In the genomic region with DNA sequence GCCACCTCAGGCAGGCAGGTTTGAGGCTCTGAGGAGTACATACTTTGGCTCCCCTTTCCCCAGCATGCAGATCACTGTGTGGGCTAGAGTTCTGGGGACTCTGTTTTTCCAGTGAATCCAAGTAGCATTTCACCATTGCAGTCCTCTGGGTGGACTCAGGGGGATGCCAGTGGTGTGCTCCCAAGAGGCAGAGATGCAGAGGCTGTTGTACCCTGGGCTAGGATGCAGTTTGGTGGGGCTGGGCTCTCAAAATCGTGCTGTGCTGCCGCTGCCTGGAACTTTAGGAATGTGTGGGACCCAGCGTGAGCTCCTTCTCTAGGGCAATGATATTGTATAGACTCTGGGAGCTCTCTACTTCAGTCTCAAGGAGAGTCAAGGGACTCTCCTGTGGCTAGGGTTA, we compare ENCODE assay signal across 25 cellular contexts.
"Had no signal": no experiment of that assay in that cellular context is flagged by ENCODE, and none has a peak within 500 bp of the region (broad histone marks: within the 10 kb centered on the region; RNA-seq: fewer than 3 reads in every experiment).

No MANE protein-coding gene starts in this region.

- H3K4me3 Mint-ChIP-seq: activated CD4-positive, alpha-beta memory T cell treated with anti-CD3 and anti-CD28 coated beads, Interleukin-2, amount 10 ng/mL, durations not matched to agents 7 days and 5 days; activated CD4-positive, alpha-beta T cell treated with anti-CD3 and anti-CD28 coated beads, Interleukin-2, amount 10 ng/mL, durations not matched to agents 7 days and 5 days; activated T-cell treated with anti-CD3 and anti-CD28 coated beads, Interleukin-2, amount 50 U/mL, for 4 hours; activated T-helper 17 cell treated with anti-CD3 and anti-CD28 coated beads, Interleukin-2, amount 50 U/mL, for 72 hours; effector memory CD8-positive, alpha-beta T cell; mesothelial cell of epicardium; naive B cell; neural crest cell; stimulated activated naive CD8-positive, alpha-beta T cell treated with anti-CD3 and anti-CD28 coated beads, Interleukin-15, Interleukin-2, amounts not matched to agents 100 ng/mL and 50 ng/mL, for 24 hours; type B pancreatic cell had no signal

- H3K4me3 ChIP-seq: gastroesophageal sphincter, spleen, uterus had no signal

- H3K4me1 Mint-ChIP-seq: activated CD4-positive, alpha-beta memory T cell treated with anti-CD3 and anti-CD28 coated beads, Interleukin-2, amount 10 ng/mL, durations not matched to agents 7 days and 5 days; activated CD4-positive, alpha-beta T cell treated with anti-CD3 and anti-CD28 coated beads, Interleukin-2, amount 10 ng/mL, durations not matched to agents 7 days and 5 days; activated T-helper 17 cell treated with anti-CD3 and anti-CD28 coated beads, Interleukin-2, amount 50 U/mL, for 72 hours; mesothelial cell of epicardium; neural crest cell had no signal

- H3K4me1 ChIP-seq: gastroesophageal sphincter, spleen, uterus had no signal

- H3K36me3 Mint-ChIP-seq: naive B cell, type B pancreatic cell had no signal

- H3K9me3 ChIP-seq: spleen, uterus had no signal

- H3K9me3 Mint-ChIP-seq: activated CD4-positive, alpha-beta memory T cell treated with anti-CD3 and anti-CD28 coated beads, Interleukin-2, amount 10 ng/mL, durations not matched to agents 7 days and 5 days; activated CD4-positive, alpha-beta T cell treated with anti-CD3 and anti-CD28 coated beads, Interleukin-2, amount 10 ng/mL, durations not matched to agents 7 days and 5 days; activated T-helper 17 cell treated with anti-CD3 and anti-CD28 coated beads, Interleukin-2, amount 50 U/mL, for 72 hours; effector memory CD8-positive, alpha-beta T cell; type B pancreatic cell had no signal

- H3K27ac Mint-ChIP-seq: activated CD4-positive, alpha-beta memory T cell treated with anti-CD3 and anti-CD28 coated beads, Interleukin-2, amount 10 ng/mL, durations not matched to agents 7 days and 5 days; activated CD4-positive, alpha-beta T cell treated with anti-CD3 and anti-CD28 coated beads, Interleukin-2, amount 10 ng/mL, durations not matched to agents 7 days and 5 days; activated T-helper 17 cell treated with anti-CD3 and anti-CD28 coated beads, Interleukin-2, amount 50 U/mL, for 72 hours; effector memory CD8-positive, alpha-beta T cell; mesothelial cell of epicardium; naive B cell; stimulated activated naive CD8-positive, alpha-beta T cell treated with anti-CD3 and anti-CD28 coated beads, Interleukin-15, Interleukin-2, amounts not matched to agents 100 ng/mL and 50 ng/mL, for 24 hours; type B pancreatic cell had no signal

- H3K36me3 ChIP-seq: gastroesophageal sphincter, spleen, uterus had no signal

- H3K27ac ChIP-seq: gastroesophageal sphincter, spleen, uterus had no signal

- H3K27me3 ChIP-seq: gastroesophageal sphincter, spleen, uterus had no signal

- H3K27me3 Mint-ChIP-seq: naive B cell had no signal

- ATAC-seq: activated T-cell treated with anti-CD3 and anti-CD28 coated beads, Interleukin-2, amount 50 U/mL, for 4 hours; activated T-helper 17 cell treated with anti-CD3 and anti-CD28 coated beads, Interleukin-2, amount 50 U/mL, for 72 hours; effector memory CD8-positive, alpha-beta T cell; gastroesophageal sphincter; left ventricle myocardium superior; right cardiac atrium had no signal

- DNase-seq: activated CD4-positive, alpha-beta memory T cell treated with anti-CD3 and anti-CD28 coated beads, Interleukin-2, amount 10 ng/mL, durations not matched to agents 7 days and 5 days; activated CD4-positive, alpha-beta T cell treated with anti-CD3 and anti-CD28 coated beads for 1 hour; activated CD4-positive, alpha-beta T cell treated with anti-CD3 and anti-CD28 coated beads, Interleukin-2, amount 10 ng/mL, durations not matched to agents 7 days and 5 days; activated CD8-positive, alpha-beta memory T cell treated with anti-CD3 and anti-CD28 coated beads, Interleukin-2, amount 50 U/mL, for 48 hours; activated gamma-delta T cell treated with Interleukin-2 at 50 U/mL for 16 hours; activated naive CD4-positive, alpha-beta T cell treated with anti-CD3 and anti-CD28 coated beads, Interleukin-2, amount 50 U/mL, for 16 hours; activated T-cell treated with anti-CD3 and anti-CD28 coated beads, Interleukin-2, amount 50 U/mL, for 4 hours; amniotic stem cell; caudate nucleus; cortex of kidney; effector memory CD8-positive, alpha-beta T cell; left ventricle myocardium superior; naive B cell; right cardiac atrium; spleen; stimulated activated CD4-positive, alpha-beta T cell treated with anti-CD3 and anti-CD28 coated beads, Interleukin-2, amount 100 ng/mL, for 48 hours; substantia nigra; T-helper 2 cell; uterus had no signal
